Comparison of ENCODE assay signal across 22 cellular contexts in the genomic region with DNA sequence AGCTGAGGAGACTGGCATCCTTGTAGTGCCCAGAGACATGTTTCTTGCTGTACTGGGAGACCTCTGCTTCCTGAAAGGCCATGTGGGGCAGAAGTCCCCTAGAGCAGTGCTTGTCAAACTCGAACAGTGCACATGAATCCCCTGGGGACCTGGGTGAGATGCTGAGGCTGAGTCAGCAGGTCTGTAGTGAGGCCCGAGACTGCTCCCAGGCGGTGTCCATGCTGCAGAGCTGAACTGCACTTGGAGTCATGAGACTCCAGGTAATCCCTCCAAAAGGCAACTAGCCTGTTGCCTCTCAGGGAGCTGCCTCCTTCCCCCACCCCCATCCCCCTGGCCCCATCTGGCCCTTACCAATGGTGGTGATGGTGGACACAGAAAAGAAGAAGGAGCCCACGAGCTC. TPM values are rescaled to one million over a fixed set of nuclear protein-coding genes. Genes with fewer than 3 reads are reported as not detected.
"Had no signal": no experiment of that assay in that cellular context is flagged by ENCODE, and none has a peak within 500 bp of the region (broad histone marks: within the 10 kb centered on the region; RNA-seq: fewer than 3 reads in every experiment).

No MANE protein-coding gene starts in this region.

- H3K4me3 Mint-ChIP-seq: activated CD4-positive, alpha-beta T cell treated with anti-CD3 and anti-CD28 coated beads for 36 hours; activated naive CD8-positive, alpha-beta T cell; activated T-cell treated with anti-CD3 and anti-CD28 coated beads, Interleukin-2, amount 50 U/mL, for 4 hours; immature natural killer cell; nephron progenitor cell; stimulated activated naive CD8-positive, alpha-beta T cell treated with anti-CD3 and anti-CD28 coated beads, Interleukin-15, Interleukin-2, amounts not matched to agents 100 ng/mL and 50 ng/mL, for 24 hours; WTC11 had no signal

- H3K27ac Mint-ChIP-seq: activated CD4-positive, alpha-beta T cell treated with anti-CD3 and anti-CD28 coated beads for 36 hours; activated naive CD8-positive, alpha-beta T cell; activated T-helper 2 cell treated with anti-CD3 and anti-CD28 coated beads, Interferon-gamma antibody, Interleukin-2, Interleukin-4, amounts not matched to agents 10 μg/mL and 5 μg/mL and 100 μg/mL, durations not matched to agents 14 hours and 24 hours and 36 hours; immature natural killer cell; nephron progenitor cell; stimulated activated naive CD8-positive, alpha-beta T cell treated with anti-CD3 and anti-CD28 coated beads, Interleukin-15, Interleukin-2, amounts not matched to agents 100 ng/mL and 50 ng/mL, for 24 hours; WTC11 had no signal

- H2AFZ ChIP-seq: hepatocyte had no signal

- H3K79me2 ChIP-seq: hepatocyte had no signal

- H3K4me1 Mint-ChIP-seq: nephron progenitor cell had no signal

- H3K4me2 ChIP-seq: hepatocyte had no signal

- H3K27me3 ChIP-seq: ascending aorta had no signal

- H3K27ac ChIP-seq: adrenal gland, ascending aorta, brain microvascular endothelial cell, hepatocyte, lower lobe of right lung, tibial artery had no signal

- H3K36me3 ChIP-seq: adrenal gland, ascending aorta, brain microvascular endothelial cell, lower lobe of right lung, tibial artery had no signal

- H3K9me3 Mint-ChIP-seq: activated T-cell treated with anti-CD3 and anti-CD28 coated beads, Interleukin-2, amount 50 U/mL, for 4 hours; activated T-helper 2 cell treated with anti-CD3 and anti-CD28 coated beads, Interferon-gamma antibody, Interleukin-2, Interleukin-4, amounts not matched to agents 10 μg/mL and 5 μg/mL and 100 μg/mL, durations not matched to agents 14 hours and 24 hours and 36 hours; immature natural killer cell; nephron progenitor cell; stimulated activated naive CD8-positive, alpha-beta T cell treated with anti-CD3 and anti-CD28 coated beads, Interleukin-15, Interleukin-2, amounts not matched to agents 100 ng/mL and 50 ng/mL, for 24 hours; WTC11 had no signal

- H3K9me3 ChIP-seq: adrenal gland, ascending aorta, lower lobe of right lung, mucosa of descending colon, tibial artery had no signal

- H3K36me3 Mint-ChIP-seq: activated naive CD8-positive, alpha-beta T cell; immature natural killer cell; WTC11 had no signal

- H3K4me3 ChIP-seq: adrenal gland, ascending aorta, hepatocyte, lower lobe of right lung, mucosa of descending colon, tibial artery had no signal

RNA-seq across cellular contexts. Expression of a gene that starts 3.7 kb away (rescaled TPM):
- total RNA-seq: activated CD4-positive, alpha-beta T cell treated with anti-CD3 and anti-CD28 coated beads for 36 hours; activated T-cell treated with anti-CD3 and anti-CD28 coated beads, Interleukin-2, amount 50 U/mL, for 4 hours; activated T-helper 2 cell treated with anti-CD3 and anti-CD28 coated beads, Interferon-gamma antibody, Interleukin-2, Interleukin-4, amounts not matched to agents 10 μg/mL and 5 μg/mL and 100 μg/mL, durations not matched to agents 14 hours and 24 hours and 36 hours; ascending aorta; dermis blood vessel endothelial cell; hepatocyte; kidney epithelial cell; occipital lobe; renal cortical epithelial cell had no signal
- polyA plus RNA-seq: hepatocyte had no signal

RNA-seq across cellular contexts. Expression of a gene that starts 12.0 kb away (rescaled TPM):
- total RNA-seq: activated CD4-positive, alpha-beta T cell treated with anti-CD3 and anti-CD28 coated beads for 36 hours; activated T-cell treated with anti-CD3 and anti-CD28 coated beads, Interleukin-2, amount 50 U/mL, for 4 hours; activated T-helper 2 cell treated with anti-CD3 and anti-CD28 coated beads, Interferon-gamma antibody, Interleukin-2, Interleukin-4, amounts not matched to agents 10 μg/mL and 5 μg/mL and 100 μg/mL, durations not matched to agents 14 hours and 24 hours and 36 hours; adrenal gland; ascending aorta; dermis blood vessel endothelial cell; hepatocyte; kidney epithelial cell; left lobe of liver; lower lobe of right lung; mucosa of descending colon; occipital lobe; renal cortical epithelial cell; urinary bladder; WTC11 had no signal
- polyA plus RNA-seq: adrenal gland, esophagus, hepatocyte, immature natural killer cell, urinary bladder had no signal
